ENCODE assay signal across 10 cellular contexts in genomic region chr2:105287692-105288091, GRCh38. TPM values are rescaled to one million over a fixed set of nuclear protein-coding genes. Genes with fewer than 3 reads are reported as not detected.
A peak's percentile ranks its signal among the peaks of the same experiment; 100 is the strongest.
DNase-seq lines count a peak whose midpoint lies in the region; FAIRE-seq and TF ChIP-seq lines count a peak whose summit lies in the region.
"Had no signal": no experiment of that assay in that cellular context is flagged by ENCODE, and none has a peak within 500 bp of the region (broad histone marks: within the 10 kb centered on the region; RNA-seq: fewer than 3 reads in every experiment).

No MANE protein-coding gene starts in this region.

- H2AFZ ChIP-seq in endothelial cell of umbilical vein (ENCODE audit: low read depth, low read length): no peak overlapping the region

- no peak overlapping the region for H3K4me2 ChIP-seq in endothelial cell of umbilical vein (ENCODE audit: insufficient read depth, low read length)

- dilution Hi-C loops in endothelial cell of umbilical vein (cut with MboI; ENCODE audit: extremely low pct_ligation_motif_present, low sequenced_read_pairs): no loop called here

- H3K9me1 ChIP-seq in endothelial cell of umbilical vein (replicated peaks; ENCODE audit: control insufficient read depth, extremely low read depth, insufficient read depth, low read length): no peaks in the 10 kb centered on the region

- CTCF ChIA-PET in endothelial cell of umbilical vein (lab: Charles Lee): interaction anchor here (0.6 to 2.3 kb wide), 23 partner anchors 9 to 266 kb away, joined by 3 to 15 read pairs (median 5); partner anchors contain the start of genes C2orf49 and TGFBRAP1

- no peaks in the 10 kb centered on the region for H3K27me3 ChIP-seq in endothelial cell of umbilical vein (ENCODE audit: control insufficient read depth in 2 of 2, insufficient read depth in 2 of 2, low read length in 2 of 2)

- H3K9me3 ChIP-seq in endothelial cell of umbilical vein (replicated peaks; ENCODE audit: control insufficient read depth, insufficient read depth, low read length): no peaks in the 10 kb centered on the region

- H3K4me1 ChIP-seq in endothelial cell of umbilical vein (ENCODE audit: control insufficient read depth, extremely low read depth, insufficient read depth, low read length): no peaks in the 10 kb centered on the region

- H3K36me3 ChIP-seq in endothelial cell of umbilical vein (ENCODE audit: control insufficient read depth in 2 of 2, extremely low read depth in 1 of 2, insufficient read depth in 2 of 2, low read length in 2 of 2): peaks cover 8 to 23% of the 10 kb centered on the region in 2 experiments

- intact Hi-C loops in endothelial cell of umbilical vein (cut with micrococcal nuclease): loop anchor here (1.0 kb wide), 1 partner anchor 50 kb away; the partner anchor contains the start of gene C2orf49

- no peak overlapping the region for H3K27ac ChIP-seq in endothelial cell of umbilical vein (ENCODE audit: insufficient read depth, low read depth, low read length)

- in situ Hi-C loops in SK-MEL-5 (cut with HindIII; ENCODE audit: low pct_unique_long_range_greater_than_20kb, low sequenced_read_pairs): no loop called here

- peaks cover 5% of the 10 kb centered on the region for H3K79me2 ChIP-seq in endothelial cell of umbilical vein (ENCODE audit: control insufficient read depth, insufficient read depth, low read length)

- FAIRE-seq in endothelial cell of umbilical vein (lab: Jason Lieb, UNC): peak; percentile 4
- FAIRE-seq: TTC549 had no signal

- no TSS peak for BruUV-seq in endothelial cell of umbilical vein (replicated peaks; lab: Mats Ljungman, UMichigan)

- no peak overlapping the region for H3K9ac ChIP-seq in endothelial cell of umbilical vein (replicated peaks; ENCODE audit: extremely low read depth, insufficient read depth, low read length)

- no peak for TF ChIP-seq POLR2A in endothelial cell of umbilical vein (IDR thresholded peaks at IDR 0.05; ENCODE audit: low read depth, low read length)

- DNase-seq in ELF-1 (ENCODE audit: low read depth, low spot score): peak; percentile 47
- peak; percentile 4 for DNase-seq in HFF-Myc (ENCODE audit: extremely low read depth, low read depth)
- peak; percentile 68 for DNase-seq in SK-MEL-5 (ENCODE audit: low read depth, low spot score)
- DNase-seq in endothelial cell of umbilical vein (ENCODE audit: low read depth, low spot score): peak; percentile 61
- peak; percentile 25 for DNase-seq in pons (ENCODE audit: low spot score)
- no peak for DNase-seq in effector CD4-positive, alpha-beta T cell
- DNase-seq in NCI-H1092 (lab: John Stamatoyannopoulos, UW): no peak
- no peak for DNase-seq in dedifferentiated amniotic fluid mesenchymal stem cell (ENCODE audit: extremely low spot score)

- TF ChIP-seq CTCF in HFF-Myc (IDR thresholded peaks at IDR 0.05; ENCODE audit: low read depth, low read length, missing control alignments): peak; percentile 58
- TF ChIP-seq CTCF in endothelial cell of umbilical vein (IDR thresholded peaks at IDR 0.05; ENCODE audit: extremely low read depth in 1 of 2, insufficient read depth in 1 of 2, low read depth in 1 of 2, low read length in 2 of 2): peak; percentile 51 to 58

- H4K20me1 ChIP-seq in endothelial cell of umbilical vein (replicated peaks; ENCODE audit: control insufficient read depth, extremely low read depth, insufficient read depth, low read length): no peaks in the 10 kb centered on the region

- POLR2A ChIA-PET in endothelial cell of umbilical vein (lab: Charles Lee): interaction anchor here (0.6 kb wide), 1 partner anchor 43 kb away, joined by 5 read pairs; no protein-coding TSS in a partner anchor

- H3K4me3 ChIP-seq in HFF-Myc (replicated peaks; ENCODE audit: low read depth, low read length) (no peak overlapping the region), endothelial cell of umbilical vein (replicated peaks in 1 of 3; ENCODE audit: insufficient read depth in 1 of 3, low read depth in 1 of 3, low read length in 3 of 3) (no peak overlapping the region)

TF ChIP-seq in endothelial cell of umbilical vein, 7 proteins besides CTCF, POLR2A, EP300 and RAD21:
- TF ChIP-seq MAX (IDR thresholded peaks at IDR 0.05; ENCODE audit: insufficient read depth, insufficient read length): peak; percentile 39
- TF ChIP-seq EZH2 (IDR thresholded peaks at IDR 0.05; ENCODE audit: borderline replicate concordance, low read depth, low read length, severe bottlenecking): no peak
- no peak for TF ChIP-seq POLR2AphosphoS5 (IDR thresholded peaks at IDR 0.05; ENCODE audit: insufficient read depth, low read depth, low read length)
- no peak for TF ChIP-seq MYC (IDR thresholded peaks at IDR 0.05; ENCODE audit: low read depth, low read length)
- no peak for TF ChIP-seq JUN (IDR thresholded peaks at IDR 0.05; ENCODE audit: borderline replicate concordance, insufficient read depth, insufficient read length, low read depth)
- TF ChIP-seq FOS (IDR thresholded peaks at IDR 0.05; ENCODE audit: borderline replicate concordance, insufficient read depth, low read length): no peak
- TF ChIP-seq GATA2 (IDR thresholded peaks at IDR 0.05; ENCODE audit: insufficient read depth, insufficient read length, low read depth, low read length): no peak

RNA-seq across cellular contexts. Expression of gene TGFBRAP1, which starts 41.8 kb away (rescaled TPM):
- 25.1 and 25.5 TPM in 2 replicates for total RNA-seq in SK-MEL-5 (2014; rRNA removed; shearing (Covaris generic))
- 23.8 and 31.1 TPM in 2 replicates for polyA plus RNA-seq in SK-MEL-5 (2015; cell fraction: cytosol; rRNA removed)
- 23.5 and 24.9 TPM in 2 replicates for polyA plus RNA-seq in SK-MEL-5 (2015; cell fraction: nucleus; rRNA removed)
- total RNA-seq in endothelial cell of umbilical vein: 34.9 and 37.6 TPM in 2 replicates
- polyA plus RNA-seq in endothelial cell of umbilical vein: 22.3 and 25.4 TPM in 2 replicates
- polyA plus RNA-seq in endothelial cell of umbilical vein (2011; cell fraction: cytosol; rRNA removed): 17.7 and 18.3 TPM in 2 replicates
- polyA plus RNA-seq in endothelial cell of umbilical vein (2011; cell fraction: nucleus; rRNA removed): 22.6 and 26.4 TPM in 2 replicates
- 27.0 and 29.0 TPM in 2 replicates for polyA plus RNA-seq in endothelial cell of umbilical vein (2012)
- 41.6 and 43.9 TPM in 2 replicates for polyA minus RNA-seq in endothelial cell of umbilical vein
- polyA minus RNA-seq in endothelial cell of umbilical vein (2011; cell fraction: cytosol; rRNA and poly(A)+ RNA removed): 15.0 TPM
- polyA minus RNA-seq in endothelial cell of umbilical vein (2011; cell fraction: nucleus; rRNA and poly(A)+ RNA removed): 24.8 and 27.1 TPM in 2 replicates

RNA-seq across cellular contexts. Expression of gene GPR45, which starts 46.1 kb away (rescaled TPM):
- total RNA-seq in SK-MEL-5 (2014; rRNA removed; shearing (Covaris generic)): 0.21 and 0.98 TPM in 2 replicates
- polyA plus RNA-seq in SK-MEL-5 (2015; cell fraction: cytosol; rRNA removed): 2.8 TPM in 2 replicates
- polyA plus RNA-seq in SK-MEL-5 (2015; cell fraction: nucleus; rRNA removed): 0.20 and 0.64 TPM in 2 replicates
- not detected in 2 replicates for total RNA-seq in endothelial cell of umbilical vein
- polyA plus RNA-seq in endothelial cell of umbilical vein: not detected in 2 replicates
- polyA plus RNA-seq in endothelial cell of umbilical vein (2011; cell fraction: cytosol; rRNA removed): not detected in 2 replicates
- not detected in 2 replicates for polyA plus RNA-seq in endothelial cell of umbilical vein (2011; cell fraction: nucleus; rRNA removed)
- not detected in 2 replicates for polyA plus RNA-seq in endothelial cell of umbilical vein (2012)
- polyA minus RNA-seq in endothelial cell of umbilical vein: not detected in 2 replicates
- polyA minus RNA-seq in endothelial cell of umbilical vein (2011; cell fraction: cytosol; rRNA and poly(A)+ RNA removed): not detected
- not detected in 2 replicates for polyA minus RNA-seq in endothelial cell of umbilical vein (2011; cell fraction: nucleus; rRNA and poly(A)+ RNA removed)
- total RNA-seq: skeletal muscle tissue had no signal

RNA-seq across cellular contexts. Expression of gene C2orf49, which starts 49.6 kb away (rescaled TPM):
- 19.1 and 20.4 TPM in 2 replicates for total RNA-seq in SK-MEL-5 (2014; rRNA removed; shearing (Covaris generic))
- 14.8 and 15.5 TPM in 2 replicates for polyA plus RNA-seq in SK-MEL-5 (2015; cell fraction: cytosol; rRNA removed)
- 14.2 and 17.6 TPM in 2 replicates for polyA plus RNA-seq in SK-MEL-5 (2015; cell fraction: nucleus; rRNA removed)
- total RNA-seq in endothelial cell of umbilical vein: 15.0 and 16.0 TPM in 2 replicates
- polyA plus RNA-seq in endothelial cell of umbilical vein: 3.6 and 4.6 TPM in 2 replicates
- 6.9 and 8.1 TPM in 2 replicates for polyA plus RNA-seq in endothelial cell of umbilical vein (2011; cell fraction: cytosol; rRNA removed)
- 4.5 and 8.9 TPM in 2 replicates for polyA plus RNA-seq in endothelial cell of umbilical vein (2011; cell fraction: nucleus; rRNA removed)
- 13.9 and 19.0 TPM in 2 replicates for polyA plus RNA-seq in endothelial cell of umbilical vein (2012)
- polyA minus RNA-seq in endothelial cell of umbilical vein: 3.9 and 4.4 TPM in 2 replicates
- polyA minus RNA-seq in endothelial cell of umbilical vein (2011; cell fraction: cytosol; rRNA and poly(A)+ RNA removed): 7.0 TPM
- 4.2 and 6.7 TPM in 2 replicates for polyA minus RNA-seq in endothelial cell of umbilical vein (2011; cell fraction: nucleus; rRNA and poly(A)+ RNA removed)

Comparison
In these comparisons a context has a peak if more than half of its experiments do, and no peak if none do; other contexts are left out.
1. DNase-seq: peak in ELF-1 (single experiment), HFF-Myc (single experiment), SK-MEL-5 (single experiment), endothelial cell of umbilical vein (single experiment) and pons (single experiment); none in effector CD4-positive, alpha-beta T cell (single experiment), NCI-H1092 (single experiment) and dedifferentiated amniotic fluid mesenchymal stem cell (single experiment).